ENCODE assay signal across 28 cellular contexts in the genomic region with DNA sequence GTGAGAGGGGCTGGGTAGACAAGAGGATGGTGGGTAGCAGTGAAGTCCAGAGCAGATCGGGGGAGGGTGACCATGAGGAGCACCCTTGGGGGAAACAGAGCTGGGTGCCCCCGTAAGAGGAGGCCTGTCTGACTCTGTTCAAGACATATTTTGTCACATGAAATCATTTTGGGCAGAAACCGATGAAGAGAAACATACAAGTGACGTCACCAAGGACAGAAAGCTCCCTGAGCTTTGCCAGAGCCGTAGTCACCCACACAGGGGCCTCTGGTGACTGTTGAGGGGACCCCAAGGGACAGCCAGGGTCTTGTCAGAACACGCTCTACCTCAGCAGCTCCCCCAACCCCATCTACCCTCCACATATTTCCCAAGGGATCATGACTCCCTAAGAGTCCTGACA. TPM values are rescaled to one million over a fixed set of nuclear protein-coding genes. Genes with fewer than 3 reads are reported as not detected.
"Had no signal": no experiment of that assay in that cellular context is flagged by ENCODE, and none has a peak within 500 bp of the region (broad histone marks: within the 10 kb centered on the region; RNA-seq: fewer than 3 reads in every experiment).

No MANE protein-coding gene starts in this region.

- H3K36me3 ChIP-seq: esophagus squamous epithelium, gastrocnemius medialis, heart right ventricle, left lung, lower lobe of right lung had no signal

- DNase-seq: dermis blood vessel endothelial cell; dorsolateral prefrontal cortex; effector CD4-positive, alpha-beta T cell; effector memory CD4-positive, alpha-beta T cell; esophagus squamous epithelium; foreskin fibroblast; foreskin melanocyte; gastrocnemius medialis; glutamatergic neuron; heart right ventricle; hippocampal formation; left cardiac atrium; left lung; left ventricle myocardium superior; lower lobe of right lung; mesenchymal stem cell; mucosa of descending colon; naive B cell had no signal

- H3K4me3 ChIP-seq: coronary artery, dorsolateral prefrontal cortex, esophagus squamous epithelium, gastrocnemius medialis, heart right ventricle, left lung, lower lobe of right lung, mucosa of descending colon had no signal

- H3K27me3 ChIP-seq: dorsolateral prefrontal cortex, gastrocnemius medialis, left lung had no signal

- H3K9me3 ChIP-seq: esophagus squamous epithelium, gastrocnemius medialis, heart right ventricle, left lung, lower lobe of right lung, mucosa of descending colon had no signal

- H3K27ac ChIP-seq: coronary artery, dorsolateral prefrontal cortex, esophagus squamous epithelium, gastrocnemius medialis, heart right ventricle, left lung, lower lobe of right lung had no signal

- H3K4me1 ChIP-seq: esophagus squamous epithelium, gastrocnemius medialis, heart right ventricle, left lung, lower lobe of right lung had no signal

RNA-seq across cellular contexts. Expression of a gene that starts 39.2 kb away (rescaled TPM):
- total RNA-seq: dermis blood vessel endothelial cell, endothelial cell of umbilical vein, epithelial cell of proximal tubule, esophagus squamous epithelium, gastrocnemius medialis, glomerular endothelial cell, heart right ventricle, kidney epithelial cell, left cardiac atrium, left lung, left ventricle myocardium superior, lower leg skin, lower lobe of right lung, lung microvascular endothelial cell, mesenteric fat pad, mesothelial cell of epicardium, mucosa of descending colon, myocyte had no signal
